In genomic region chr2:75476778-75477177, GRCh38 we compare ENCODE assay signal across 11 cellular contexts.
A peak's percentile ranks its signal among the peaks of the same experiment; 100 is the strongest.
DNase-seq lines count a peak whose midpoint lies in the region; ATAC-seq and TF ChIP-seq lines count a peak whose summit lies in the region.
"Had no signal": no experiment of that assay in that cellular context is flagged by ENCODE, and none has a peak within 500 bp of the region (broad histone marks: within the 10 kb centered on the region; RNA-seq: fewer than 3 reads in every experiment).

No MANE protein-coding gene starts in this region.

- H3K4me3 ChIP-seq in AG10803 (ENCODE audit: low read length) = no peak overlapping the region

- ATAC-seq in GM21786 (IDR thresholded peaks at IDR 0.05; ENCODE audit: unreplicated experiment) = no peak
- ATAC-seq: CD8-positive, alpha-beta T cell had no signal

- TF ChIP-seq CTCF in AG10803 (conservative IDR thresholded peaks at IDR 0.05; ENCODE audit: low read length) = no peak

- DNase-seq in AG10803 (ENCODE audit: low read depth) (peak; percentile 17), H4 (ENCODE audit: low spot score) (peak; percentile 55), SW480 (ENCODE audit: low spot score) (peak; percentile 7), kidney tubule cell (ENCODE audit: low spot score) (peak; percentile 61), pons (ENCODE audit: low spot score) (no peak), NCI-H526 (lab: John Stamatoyannopoulos, UW) (no peak)
- no peak for DNase-seq in stimulated activated CD4-positive, alpha-beta T cell treated with anti-CD3 and anti-CD28 coated beads, Interleukin-4, amount 100 ng/mL, for 1 hour
- DNase-seq: activated CD4-positive, CD25-positive, alpha-beta regulatory T cell treated with anti-CD3 and anti-CD28 coated beads, Interleukin-2, amount 50 U/mL, for 72 hours; CD8-positive, alpha-beta T cell; stimulated activated CD4-positive, alpha-beta T cell treated with anti-CD3 and anti-CD28 coated beads, Interleukin-12 subunit alpha, Interleukin-12 subunit beta, amount 100 ng/mL, for 4 hours had no signal

Comparison
In these comparisons a context has a peak if more than half of its experiments do, and no peak if none do; other contexts are left out.
1. DNase-seq: peak in AG10803 (single experiment), H4 (single experiment), SW480 (single experiment) and kidney tubule cell (single experiment); none in pons (single experiment), stimulated activated CD4-positive, alpha-beta T cell treated with anti-CD3 and anti-CD28 coated beads, Interleukin-4, amount 100 ng/mL, for 1 hour (single experiment) and NCI-H526 (0 of 2).